ENCODE assay signal across 8 cellular contexts in genomic region chr1:236753554-236753953, GRCh38. TPM values are rescaled to one million over a fixed set of nuclear protein-coding genes. Genes with fewer than 3 reads are reported as not detected.
DNase-seq lines count a peak whose midpoint lies in the region; ATAC-seq and TF ChIP-seq lines count a peak whose summit lies in the region.

No MANE protein-coding gene starts in this region.

- H3K4me3 Mint-ChIP-seq in activated CD4-positive, alpha-beta T cell treated with anti-CD3 and anti-CD28 coated beads for 36 hours = no peak overlapping the region
- H3K4me3 Mint-ChIP-seq in T-cell (no peak overlapping the region), CD14-positive monocyte (no peak overlapping the region)

- DNase-seq in activated CD4-positive, alpha-beta T cell treated with anti-CD3 and anti-CD28 coated beads for 36 hours = peak; percentile 11
- DNase-seq in activated CD4-positive, alpha-beta T cell treated with anti-CD3 and anti-CD28 coated beads for 48 hours = no peak
- peak; percentile 54 for DNase-seq in PC-3
- no peak for DNase-seq in foreskin keratinocyte
- peak; percentile 41 for DNase-seq in testis
- no peak for DNase-seq in activated CD4-positive, alpha-beta T cell treated with anti-CD3 and anti-CD28 coated beads, Interleukin-2, amount 50 U/mL, for 1 hour
- DNase-seq in T-cell = no peak
- no peak for DNase-seq in CD14-positive monocyte (ENCODE audit: low spot score)

- no peaks in the 10 kb centered on the region for H3K36me3 Mint-ChIP-seq in activated CD4-positive, alpha-beta T cell treated with anti-CD3 and anti-CD28 coated beads for 36 hours (ENCODE audit: low read depth)
- H3K36me3 Mint-ChIP-seq in T-cell (no peaks in the 10 kb centered on the region), CD14-positive monocyte (no peaks in the 10 kb centered on the region)

- intact Hi-C loops in activated CD4-positive, alpha-beta T cell treated with anti-CD3 and anti-CD28 coated beads for 36 hours (cut with DNase I, micrococcal nuclease) = loop anchor here in 1 of 2 experiments (5.0 kb wide), 1 partner anchor 229 kb away; no protein-coding TSS in a partner anchor
- intact Hi-C loops in PC-3 (cut with micrococcal nuclease) (loop anchor here (2.0 to 10.0 kb wide), 2 partner anchors 115 to 811 kb away; no protein-coding TSS in a partner anchor), testis (cut with DNase I; ENCODE audit: low total_unique reads) (no loop called here), CD14-positive monocyte (cut with micrococcal nuclease) (no loop called here)

- BruUV-seq in PC-3 (replicated peaks; lab: Mats Ljungman, UMichigan) = no TSS peak

- H3K27ac ChIP-seq in PC-3 (ENCODE audit: low read length) (no peak overlapping the region), foreskin keratinocyte (no peak overlapping the region), testis (no peak overlapping the region)

- H3K4me2 ChIP-seq in PC-3 (ENCODE audit: low read length) = no peak overlapping the region

- H3K4me1 ChIP-seq in PC-3 (ENCODE audit: insufficient read depth, low read length) (no peaks in the 10 kb centered on the region), foreskin keratinocyte (no peaks in the 10 kb centered on the region), testis (no peaks in the 10 kb centered on the region)

- no peaks in the 10 kb centered on the region for H4K20me1 ChIP-seq in PC-3 (ENCODE audit: low read length)

- H3K9me3 ChIP-seq in PC-3 (ENCODE audit: low read length) (no peaks in the 10 kb centered on the region), testis (no peaks in the 10 kb centered on the region)

- H3K79me2 ChIP-seq in PC-3 (ENCODE audit: low read length) = no peaks in the 10 kb centered on the region

- H3F3A ChIP-seq in PC-3 (ENCODE audit: low read length, unreplicated experiment) = no peaks in the 10 kb centered on the region

- H3K9ac ChIP-seq in PC-3 (ENCODE audit: low read length) = no peak overlapping the region

- TF ChIP-seq POLR2A in testis (IDR thresholded peaks at IDR 0.05) = no peak

- no peaks in the 10 kb centered on the region for H3K9me3 Mint-ChIP-seq in activated CD4-positive, alpha-beta T cell treated with anti-CD3 and anti-CD28 coated beads for 36 hours (ENCODE audit: low read depth)
- H3K9me3 Mint-ChIP-seq in T-cell (no peaks in the 10 kb centered on the region), CD14-positive monocyte (no peaks in the 10 kb centered on the region)

- peaks cover 9% of the 10 kb centered on the region for H3K27me3 Mint-ChIP-seq in activated CD4-positive, alpha-beta T cell treated with anti-CD3 and anti-CD28 coated beads for 36 hours
- peaks cover 14 to 15% of the 10 kb centered on the region in 2 donors for H3K27me3 Mint-ChIP-seq in T-cell
- H3K27me3 Mint-ChIP-seq in CD14-positive monocyte (ENCODE audit: low read depth in 3 of 3) = peaks cover 0 to 9% (median 7%) of the 10 kb centered on the region in 3 donors

- CTCF ChIA-PET in activated CD4-positive, alpha-beta T cell treated with anti-CD3 and anti-CD28 coated beads for 36 hours (lab: Charles Lee) = interaction anchor here (0.6 kb wide), 1 partner anchor 810 kb away, joined by 4 read pairs; no protein-coding TSS in a partner anchor
- CTCF ChIA-PET in PC-3 (lab: Charles Lee) = interaction anchor here (0.6 to 1.3 kb wide), 3 partner anchors 633 to 808 kb away, joined by 4 to 14 read pairs (median 8); no protein-coding TSS in a partner anchor
- CTCF ChIA-PET in T-cell (lab: Charles Lee) = interaction anchor here (0.6 to 1.1 kb wide), 4 partner anchors 57 to 1523 kb away, joined by 3 to 6 read pairs (median 4); no protein-coding TSS in a partner anchor

- no peak for ATAC-seq in activated CD4-positive, alpha-beta T cell treated with anti-CD3 and anti-CD28 coated beads for 36 hours
- ATAC-seq in PC-3 = peak; percentile 94
- no peak for ATAC-seq in foreskin keratinocyte
- ATAC-seq in T-cell (replicated peaks in 1 of 4) = no peak

- POLR2A ChIA-PET in activated CD4-positive, alpha-beta T cell treated with anti-CD3 and anti-CD28 coated beads for 36 hours (lab: Charles Lee) = interaction anchor here (0.7 kb wide), 1 partner anchor 225 kb away, joined by 3 read pairs; no protein-coding TSS in a partner anchor
- POLR2A ChIA-PET in PC-3 (lab: Charles Lee; ENCODE audit: unreplicated experiment) = no interaction called here
- POLR2A ChIA-PET in T-cell (lab: Charles Lee) = no interaction called here

- peak; percentile 52 for TF ChIP-seq CTCF in PC-3 (conservative IDR thresholded peaks at IDR 0.05; ENCODE audit: low read depth, low read length)
- peak; percentile 29 for TF ChIP-seq CTCF in foreskin keratinocyte (conservative IDR thresholded peaks at IDR 0.05)
- TF ChIP-seq CTCF in testis (IDR thresholded peaks at IDR 0.05) = peak in 1 of 3 experiments; percentile 8
- no peak for TF ChIP-seq CTCF in CD14-positive monocyte (IDR thresholded peaks at IDR 0.05)

- no peaks in the 10 kb centered on the region for H3K4me1 Mint-ChIP-seq in activated CD4-positive, alpha-beta T cell treated with anti-CD3 and anti-CD28 coated beads for 36 hours
- H3K4me1 Mint-ChIP-seq in T-cell (no peaks in the 10 kb centered on the region), CD14-positive monocyte (peaks cover 4% of the 10 kb centered on the region)

- no peaks in the 10 kb centered on the region for H3K36me3 ChIP-seq in PC-3 (ENCODE audit: low read depth, low read length)
- no peaks in the 10 kb centered on the region for H3K36me3 ChIP-seq in testis (ENCODE audit: low read depth, missing control alignments)

- H3K27me3 ChIP-seq in PC-3 (ENCODE audit: low read length) (peaks cover 48% of the 10 kb centered on the region), foreskin keratinocyte (no peaks in the 10 kb centered on the region), testis (no peaks in the 10 kb centered on the region)

- H3K27ac Mint-ChIP-seq in activated CD4-positive, alpha-beta T cell treated with anti-CD3 and anti-CD28 coated beads for 36 hours = no peak overlapping the region
- H3K27ac Mint-ChIP-seq in T-cell = no peak overlapping the region
- no peak overlapping the region for H3K27ac Mint-ChIP-seq in CD14-positive monocyte

- 62 to 72% methylated on average over 4 of the region's 4 CpGs for WGBS in testis, 2 donors

- no peak overlapping the region for H3K4me3 ChIP-seq in PC-3 (ENCODE audit: low read length)
- H3K4me3 ChIP-seq in testis = no peak overlapping the region

- no peaks in the 10 kb centered on the region for H3K9me2 ChIP-seq in PC-3 (replicated peaks; ENCODE audit: low read length)

- H2AFZ ChIP-seq in PC-3 (ENCODE audit: low read length) = no peak overlapping the region

RNA-seq across cellular contexts. Expression of gene MTR, which starts 41.5 kb away (rescaled TPM):
- total RNA-seq in activated CD4-positive, alpha-beta T cell treated with anti-CD3 and anti-CD28 coated beads for 36 hours = 10 to 100 TPM; 57.3 to 64.8 TPM
- total RNA-seq in PC-3 (2014; rRNA removed) = 14.2 and 15.6 TPM in 2 replicates
- 18.6 and 22.8 TPM in 2 replicates for total RNA-seq in foreskin keratinocyte
- polyA plus RNA-seq in foreskin keratinocyte = 2.6 and 2.8 TPM in 2 replicates
- total RNA-seq in testis = 10 to 100 TPM; 54.0 to 65.4 TPM
- polyA plus RNA-seq in testis (ENCODE audit: insufficient read depth, low read depth, low replicate concordance) = 23.4 TPM
- 10 to 100 TPM; 49.8 to 61.5 (median 56.1) TPM for total RNA-seq in T-cell
- polyA plus RNA-seq in CD14-positive monocyte = 1 to 10 TPM; 3.4 to 5.4 TPM

Comparison
In these comparisons a context has a peak if more than half of its experiments do, and no peak if none do; other contexts are left out.
1. DNase-seq: peak in activated CD4-positive, alpha-beta T cell treated with anti-CD3 and anti-CD28 coated beads for 36 hours (single experiment), PC-3 (single experiment) and testis (single experiment); none in activated CD4-positive, alpha-beta T cell treated with anti-CD3 and anti-CD28 coated beads for 48 hours (single experiment), foreskin keratinocyte (0 of 2), activated CD4-positive, alpha-beta T cell treated with anti-CD3 and anti-CD28 coated beads, Interleukin-2, amount 50 U/mL, for 1 hour (single experiment), T-cell (0 of 34) and CD14-positive monocyte (single experiment).